In genomic region chr19:28039677-28040381, GRCh38 we compare ENCODE assay signal across 17 cellular contexts.
DNase-seq lines count a peak whose midpoint lies in the region; ATAC-seq lines count a peak whose summit lies in the region.
"Had no signal": no experiment of that assay in that cellular context is flagged by ENCODE, and none has a peak within 500 bp of the region (broad histone marks: within the 10 kb centered on the region; RNA-seq: fewer than 3 reads in every experiment).

No MANE protein-coding gene starts in this region.

- DNase-seq in NCI-H2029 (lab: John Stamatoyannopoulos, UW) = peak; percentile 37
- no peak for DNase-seq in NCI-H2029 treated with DMSO at 0.1 percent for 48 hours (lab: John Stamatoyannopoulos, UW)
- DNase-seq in HT-29 (ENCODE audit: low spot score) = peak; percentile 32
- peak; percentile 13 for DNase-seq in cerebellar cortex (ENCODE audit: low spot score)
- DNase-seq in renal cortical epithelial cell (ENCODE audit: low read depth) = peak; percentile 95
- DNase-seq: activated naive CD8-positive, alpha-beta T cell treated with anti-CD3 and anti-CD28 coated beads for 36 hours; hippocampal formation; Kasumi-1; mammary epithelial cell; nucleus accumbens; retina; SHP77 treated with DMSO at 0.1 percent for 48 hours; T-cell; uterus had no signal

- ATAC-seq in GM21529 (IDR thresholded peaks at IDR 0.05; ENCODE audit: unreplicated experiment) (no peak), GM21619 (IDR thresholded peaks at IDR 0.05; ENCODE audit: unreplicated experiment) (no peak), HG02852 (IDR thresholded peaks at IDR 0.05; ENCODE audit: unreplicated experiment) (no peak)
- ATAC-seq: T-cell had no signal
